20 cellular contexts compared by ENCODE assay signal in the genomic region with DNA sequence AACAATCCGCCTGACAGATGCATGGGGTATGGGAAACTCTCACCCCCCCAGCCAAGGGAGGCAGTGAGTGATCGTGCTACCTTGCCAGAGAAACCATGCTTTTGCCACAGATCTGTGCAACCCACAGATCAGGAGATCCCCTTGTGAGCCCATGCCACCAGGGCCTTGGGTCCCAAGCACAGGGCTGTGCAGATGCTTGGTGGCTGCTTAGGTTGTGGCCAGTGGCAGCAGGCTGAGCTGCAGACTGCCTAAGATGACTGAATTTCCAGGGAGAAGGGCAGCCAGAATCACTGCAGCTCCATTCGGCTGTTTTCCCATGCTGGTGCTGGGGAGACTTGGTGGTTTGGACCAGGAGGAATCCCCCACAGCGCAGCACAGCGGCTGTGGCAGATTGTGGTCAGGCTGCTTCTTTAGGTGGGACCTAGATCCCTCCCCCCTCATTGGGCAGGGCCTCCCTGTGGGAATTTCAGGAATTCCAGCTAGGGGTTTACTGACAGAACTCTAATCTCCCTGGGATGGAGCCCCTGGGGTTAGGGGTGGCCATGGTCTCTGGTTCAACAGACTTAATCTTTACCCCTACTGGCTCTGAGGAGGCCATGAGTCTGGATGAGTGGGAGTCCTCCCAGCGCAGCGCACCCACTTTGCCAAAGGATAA.
A peak's percentile ranks its signal among the peaks of the same experiment; 100 is the strongest.
DNase-seq lines count a peak whose midpoint lies in the region; ATAC-seq, FAIRE-seq and TF ChIP-seq lines count a peak whose summit lies in the region.
"Had no signal": no experiment of that assay in that cellular context is flagged by ENCODE, and none has a peak within 500 bp of the region (broad histone marks: within the 10 kb centered on the region; RNA-seq: fewer than 3 reads in every experiment).

No MANE protein-coding gene starts in this region.

- no peak overlapping the region for H2BK5ac ChIP-seq in H9 (ENCODE audit: insufficient read length, low read length)

- H4K20me1 ChIP-seq in H9 (ENCODE audit: control insufficient read depth, insufficient read depth, insufficient read length): no peaks in the 10 kb centered on the region

- H3K4me2 ChIP-seq in H9 (ENCODE audit: insufficient read depth, insufficient read length, low read length): no peak overlapping the region
- H3K4me2 ChIP-seq: KMS-11 had no signal

- no peak overlapping the region for H3T11ph ChIP-seq in H9 (ENCODE audit: low read length)

- H3K4me1 Mint-ChIP-seq in H9: peaks cover 8 to 23% of the 10 kb centered on the region in 2 experiments
- no peaks in the 10 kb centered on the region for H3K4me1 Mint-ChIP-seq in stimulated activated effector memory CD8-positive, alpha-beta T cell treated with anti-CD3 and anti-CD28 coated beads, Interleukin-12 subunit alpha, Interleukin-12 subunit beta, amount 100 ng/mL, for 72 hours

- TF ChIP-seq CTCF in H9 (conservative IDR thresholded peaks at IDR 0.05) (no peak), kidney (IDR thresholded peaks at IDR 0.05; ENCODE audit: borderline replicate concordance, extremely low read depth, insufficient read depth) (no peak), ovary (IDR thresholded peaks at IDR 0.05) (no peak)

- H2BK12ac ChIP-seq in H9 (ENCODE audit: insufficient read length, low read depth, low read length): no peak overlapping the region

- H3K27ac ChIP-seq in H9 (ENCODE audit: insufficient read length, low read depth, low read length): no peak overlapping the region
- no peak overlapping the region for H3K27ac ChIP-seq in kidney (ENCODE audit: low read depth in 2 of 2, low read length in 2 of 2)
- H3K27ac ChIP-seq in ovary: no peak overlapping the region
- H3K27ac ChIP-seq: KMS-11, SJSA1 had no signal

- no peaks in the 10 kb centered on the region for H3K36me3 ChIP-seq in kidney (ENCODE audit: control insufficient read depth in 1 of 2, insufficient read depth in 2 of 2, low read length in 2 of 2)
- no peaks in the 10 kb centered on the region for H3K36me3 ChIP-seq in ovary
- H3K36me3 ChIP-seq: HAP-1, SJSA1 had no signal

- H3K79me2 ChIP-seq in H9 (ENCODE audit: insufficient read depth, low read length): no peaks in the 10 kb centered on the region

- H2BK20ac ChIP-seq in H9 (ENCODE audit: low read depth, low read length, poor library complexity, severe bottlenecking): no peak overlapping the region

- ATAC-seq in stimulated activated effector memory CD8-positive, alpha-beta T cell treated with anti-CD3 and anti-CD28 coated beads, Interleukin-12 subunit alpha, Interleukin-12 subunit beta, amount 100 ng/mL, for 72 hours: peak; percentile 37
- ATAC-seq: CD8-positive, alpha-beta T cell; Right ventricle myocardium inferior had no signal

- H2BK15ac ChIP-seq in H9 (ENCODE audit: low read depth, low read length): no peak overlapping the region

- intact Hi-C loops in kidney (cut with DNase I) (no loop called here), ovary (cut with DNase I) (no loop called here)

- H3K9me3 ChIP-seq in H9 (ENCODE audit: control insufficient read depth, low read depth, low read length) (no peaks in the 10 kb centered on the region), kidney (ENCODE audit: control insufficient read depth in 1 of 2, low read length in 2 of 2) (no peaks in the 10 kb centered on the region), ovary (no peaks in the 10 kb centered on the region)
- H3K9me3 ChIP-seq: HAP-1, SJSA1 had no signal

- H2BK120ac ChIP-seq in H9 (ENCODE audit: low read depth, low read length, poor library complexity, severe bottlenecking): no peak overlapping the region

- H3K4ac ChIP-seq in H9 (ENCODE audit: low read depth, low read length): no peak overlapping the region

- TF ChIP-seq POLR2A in ovary (IDR thresholded peaks at IDR 0.05): no peak

- H3K56ac ChIP-seq in H9 (ENCODE audit: insufficient read length, low read depth, low read length): no peak overlapping the region

- H3K79me1 ChIP-seq in H9 (ENCODE audit: insufficient read depth, low read depth, low read length, poor library complexity, severe bottlenecking): no peaks in the 10 kb centered on the region

- H2AK5ac ChIP-seq in H9 (ENCODE audit: insufficient read length, low read length): no peak overlapping the region

- no peak overlapping the region for H3K27ac Mint-ChIP-seq in H9
- H3K27ac Mint-ChIP-seq in stimulated activated effector memory CD8-positive, alpha-beta T cell treated with anti-CD3 and anti-CD28 coated beads, Interleukin-12 subunit alpha, Interleukin-12 subunit beta, amount 100 ng/mL, for 72 hours: no peak overlapping the region
- H3K27ac Mint-ChIP-seq: CD8-positive, alpha-beta T cell had no signal

- peaks cover 0 to 1% of the 10 kb centered on the region in 2 experiments; a peak in 1 of 5 replicates for H3K9me3 Mint-ChIP-seq in H9
- H3K9me3 Mint-ChIP-seq in stimulated activated effector memory CD8-positive, alpha-beta T cell treated with anti-CD3 and anti-CD28 coated beads, Interleukin-12 subunit alpha, Interleukin-12 subunit beta, amount 100 ng/mL, for 72 hours: no peaks in the 10 kb centered on the region
- H3K9me3 Mint-ChIP-seq: CD8-positive, alpha-beta T cell had no signal

- H3K14ac ChIP-seq in H9 (ENCODE audit: insufficient read depth, low read length): no peak overlapping the region

- H2AFZ ChIP-seq in H9 (ENCODE audit: low read length): no peak overlapping the region

- H3K4me1 ChIP-seq in H9 (ENCODE audit: insufficient read depth, low read length): no peaks in the 10 kb centered on the region
- no peaks in the 10 kb centered on the region for H3K4me1 ChIP-seq in kidney (ENCODE audit: control insufficient read depth in 1 of 2, insufficient read depth in 1 of 2, low read depth in 1 of 2, low read length in 2 of 2)
- peaks cover 1% of the 10 kb centered on the region for H3K4me1 ChIP-seq in ovary (ENCODE audit: insufficient read depth)
- H3K4me1 ChIP-seq: HAP-1 had no signal

- no CpG with 5 or more reads among the region's 7 CpGs for WGBS in H9 (ENCODE audit: extremely low coverage, insufficient read length, low lambda C conversion rate)
- 82 to 97% (median 88%) methylated on average over 7 of the region's 7 CpGs for WGBS in ovary, 3 donors

- no peaks in the 10 kb centered on the region for H3K27me3 ChIP-seq in H9 (ENCODE audit: insufficient read depth, low read length)
- no peaks in the 10 kb centered on the region for H3K27me3 ChIP-seq in ovary
- H3K27me3 ChIP-seq: SJSA1 had no signal

- H4K5ac ChIP-seq in H9 (ENCODE audit: insufficient read length, low read depth, low read length): no peak overlapping the region

- DNase-seq in H9 (peak; percentile 37), astrocyte of the hippocampus (ENCODE audit: low read depth, low spot score) (peak; percentile 69), kidney (peak; percentile 46), NCI-H2171 (lab: John Stamatoyannopoulos, UW) (no peak), ovary (no peak)
- DNase-seq in stimulated activated effector memory CD8-positive, alpha-beta T cell treated with anti-CD3 and anti-CD28 coated beads, Interleukin-12 subunit alpha, Interleukin-12 subunit beta, amount 100 ng/mL, for 72 hours (ENCODE audit: low spot score in 2 of 2): no peak
- DNase-seq in stimulated activated CD4-positive, alpha-beta T cell treated with anti-CD3 and anti-CD28 coated beads, Interleukin-1b, Interleukin-23, amount 100 ng/mL, for 48 hours: no peak
- DNase-seq: AML-193; C1 segment of cervical spinal cord; CD8-positive, alpha-beta T cell; GDM1; NCI-H1092 treated with DMSO at 0.1 percent for 48 hours; NCI-H2029; NCI-H345; NCI-H524; OCI-M1 had no signal

- H3K4me3 Mint-ChIP-seq in H9: no peak overlapping the region
- H3K4me3 Mint-ChIP-seq in stimulated activated effector memory CD8-positive, alpha-beta T cell treated with anti-CD3 and anti-CD28 coated beads, Interleukin-12 subunit alpha, Interleukin-12 subunit beta, amount 100 ng/mL, for 72 hours: no peak overlapping the region
- H3K4me3 Mint-ChIP-seq: CD8-positive, alpha-beta T cell had no signal

- no peak overlapping the region for H4K91ac ChIP-seq in H9 (ENCODE audit: insufficient read length, low read depth, low read length)

- no peak for FAIRE-seq in kidney (lab: Jason Lieb, UNC)

- TF ChIP-seq EP300 in ovary (IDR thresholded peaks at IDR 0.05): no peak

- no peak overlapping the region for H4K8ac ChIP-seq in H9 (replicated peaks; ENCODE audit: insufficient read length, low read depth, low read length)

- H3K18ac ChIP-seq in H9 (ENCODE audit: insufficient read length, low read depth, low read length): peak overlapping the region; percentile 38

- H3K9ac ChIP-seq in H9 (ENCODE audit: extremely low read depth, insufficient read length, low read length): no peak overlapping the region
- H3K9ac ChIP-seq in kidney (ENCODE audit: low read length in 2 of 2): no peak overlapping the region
- H3K9ac ChIP-seq: KMS-11 had no signal

- H3K23me2 ChIP-seq in H9 (ENCODE audit: insufficient read length, low read depth, low read length, poor library complexity, severe bottlenecking): no peaks in the 10 kb centered on the region

- H3K4me3 ChIP-seq in kidney (ENCODE audit: low read length in 2 of 2) (no peak overlapping the region), ovary (no peak overlapping the region)
- H3K4me3 ChIP-seq: HAP-1, SJSA1 had no signal

- H3K36me3 Mint-ChIP-seq in H9 (ENCODE audit: insufficient read depth in 1 of 3, low read depth in 3 of 3): no peaks in the 10 kb centered on the region; a peak in 1 of 7 replicates
- H3K36me3 Mint-ChIP-seq in stimulated activated effector memory CD8-positive, alpha-beta T cell treated with anti-CD3 and anti-CD28 coated beads, Interleukin-12 subunit alpha, Interleukin-12 subunit beta, amount 100 ng/mL, for 72 hours: no peaks in the 10 kb centered on the region
- H3K36me3 Mint-ChIP-seq: CD8-positive, alpha-beta T cell had no signal

- H3K23ac ChIP-seq in H9 (ENCODE audit: insufficient read length, low read depth, low read length): no peak overlapping the region

- H3K27me3 Mint-ChIP-seq in H9 (ENCODE audit: low read depth): no peaks in the 10 kb centered on the region

Comparison
In these comparisons a context has a peak if more than half of its experiments do, and no peak if none do; other contexts are left out.
1. DNase-seq: peak in H9 (single experiment), astrocyte of the hippocampus (single experiment) and kidney (single experiment); none in stimulated activated effector memory CD8-positive, alpha-beta T cell treated with anti-CD3 and anti-CD28 coated beads, Interleukin-12 subunit alpha, Interleukin-12 subunit beta, amount 100 ng/mL, for 72 hours (0 of 2), stimulated activated CD4-positive, alpha-beta T cell treated with anti-CD3 and anti-CD28 coated beads, Interleukin-1b, Interleukin-23, amount 100 ng/mL, for 48 hours (single experiment), NCI-H2171 (single experiment) and ovary (0 of 5).